8 cellular contexts compared by ENCODE assay signal in genomic region chrX:7147431-7147977, GRCh38. TPM values are rescaled to one million over a fixed set of nuclear protein-coding genes. Genes with fewer than 3 reads are reported as not detected.
DNase-seq lines count a peak whose midpoint lies in the region; ATAC-seq and TF ChIP-seq lines count a peak whose summit lies in the region.

TSS of gene STS (plus strand) at chrX:7147712. CDS start at chrX:7253200, 105,488 bp downstream.

- H3K9ac ChIP-seq in mucosa of rectum (ENCODE audit: low read depth in 1 of 2, low read length in 2 of 2) = peak within 1 kb of the TSS; percentile 72 to 85

- H3K36me3 ChIP-seq in GM06990 (ENCODE audit: control insufficient read depth, insufficient read depth, low read length) = peaks cover 1% of the 10 kb centered on the region; the same call in 1 of the 2 replicates
- H3K36me3 ChIP-seq in mucosa of rectum (ENCODE audit: control insufficient read depth in 2 of 2, insufficient read depth in 2 of 2, low read length in 2 of 2) = no peaks in the 10 kb centered on the region

- H3K27ac Mint-ChIP-seq in activated CD8-positive, alpha-beta T cell treated with anti-CD3 and anti-CD28 coated beads for 36 hours = peak within 1 kb of the TSS; percentile 86
- H3K27ac Mint-ChIP-seq in endothelial cell (ENCODE audit: unreplicated experiment) = no peak within 1 kb of the TSS

- peak within 1 kb of the TSS; percentile 90 to 95 for H3K27ac ChIP-seq in mucosa of rectum (ENCODE audit: low read depth in 2 of 2, low read length in 2 of 2)

- H3K27me3 Mint-ChIP-seq in activated CD8-positive, alpha-beta T cell treated with anti-CD3 and anti-CD28 coated beads for 36 hours = no peaks in the 10 kb centered on the region
- no peaks in the 10 kb centered on the region for H3K27me3 Mint-ChIP-seq in endothelial cell (ENCODE audit: unreplicated experiment)

- TF ChIP-seq CTCF in GM06990 (IDR thresholded peaks at IDR 0.05; ENCODE audit: insufficient read depth, low read length, poor library complexity, severe bottlenecking) (no peak), endothelial cell (IDR thresholded peaks at IDR 0.05; ENCODE audit: unreplicated experiment) (no peak), GM20000 (IDR thresholded peaks at IDR 0.05; ENCODE audit: extremely low read depth, missing control alignments) (no peak)
- no peak for TF ChIP-seq CTCF in activated CD8-positive, alpha-beta T cell treated with anti-CD3 and anti-CD28 coated beads for 36 hours (IDR thresholded peaks at IDR 0.05)

- peak; percentile 44 for ATAC-seq in GM21825 (IDR thresholded peaks at IDR 0.05; ENCODE audit: unreplicated experiment)
- ATAC-seq in activated CD8-positive, alpha-beta T cell treated with anti-CD3 and anti-CD28 coated beads for 36 hours = peak; percentile 37

- H3K27me3 ChIP-seq in GM06990 (replicated peaks; ENCODE audit: control insufficient read depth, insufficient read depth, low read length) (no peaks in the 10 kb centered on the region), mucosa of rectum (ENCODE audit: control insufficient read depth in 2 of 2, insufficient read depth in 2 of 2, low read length in 2 of 2) (no peaks in the 10 kb centered on the region)

- peaks cover 7 to 21% of the 10 kb centered on the region in 2 donors for H3K4me1 ChIP-seq in mucosa of rectum (ENCODE audit: control insufficient read depth in 2 of 2, insufficient read depth in 2 of 2, low read length in 2 of 2)

- H3K4me3 Mint-ChIP-seq in activated CD8-positive, alpha-beta T cell treated with anti-CD3 and anti-CD28 coated beads for 36 hours = peak within 1 kb of the TSS; percentile 80
- H3K4me3 Mint-ChIP-seq in endothelial cell (ENCODE audit: unreplicated experiment) = peak within 1 kb of the TSS; percentile 86

- DNase-seq in GM06990 (ENCODE audit: extremely low read depth, insufficient read length) = no peak
- DNase-seq in LHCN-M2 (ENCODE audit: low read depth) = no peak
- peak; percentile 30 for DNase-seq in activated CD8-positive, alpha-beta T cell treated with anti-CD3 and anti-CD28 coated beads for 36 hours
- peak; percentile 18 for DNase-seq in endothelial cell (ENCODE audit: low spot score)
- peak in 5 of 6 experiments; percentile 4 to 73 (median 58) for DNase-seq in stimulated activated naive CD4-positive, alpha-beta T cell (lab: John Stamatoyannopoulos, UW)
- no peak for DNase-seq in GM20000 (ENCODE audit: low spot score)

- peaks cover 20% of the 10 kb centered on the region for H3K4me1 Mint-ChIP-seq in activated CD8-positive, alpha-beta T cell treated with anti-CD3 and anti-CD28 coated beads for 36 hours (ENCODE audit: low read depth)
- peaks cover 19% of the 10 kb centered on the region for H3K4me1 Mint-ChIP-seq in endothelial cell (ENCODE audit: unreplicated experiment)

- CTCF ChIA-PET in activated CD8-positive, alpha-beta T cell treated with anti-CD3 and anti-CD28 coated beads for 36 hours (lab: Charles Lee) = no interaction called here

- H3K9me3 Mint-ChIP-seq in activated CD8-positive, alpha-beta T cell treated with anti-CD3 and anti-CD28 coated beads for 36 hours = no peaks in the 10 kb centered on the region
- H3K9me3 Mint-ChIP-seq in endothelial cell (ENCODE audit: unreplicated experiment) = no peaks in the 10 kb centered on the region

- intact Hi-C loops in activated CD8-positive, alpha-beta T cell treated with anti-CD3 and anti-CD28 coated beads for 36 hours (cut with micrococcal nuclease) = no loop called here

- H3K36me3 Mint-ChIP-seq in activated CD8-positive, alpha-beta T cell treated with anti-CD3 and anti-CD28 coated beads for 36 hours (ENCODE audit: low read depth) = no peaks in the 10 kb centered on the region
- H3K36me3 Mint-ChIP-seq in endothelial cell (ENCODE audit: low read depth, unreplicated experiment) = no peaks in the 10 kb centered on the region

- no peaks in the 10 kb centered on the region for H3K9me3 ChIP-seq in mucosa of rectum (ENCODE audit: control insufficient read depth in 2 of 2, low read length in 2 of 2)

- peak within 1 kb of the TSS; percentile 72 for H3K4me3 ChIP-seq in GM06990 (replicated peaks; ENCODE audit: low read depth, low read length)
- peak within 1 kb of the TSS; percentile 84 to 98 for H3K4me3 ChIP-seq in mucosa of rectum (ENCODE audit: low read length in 2 of 2)

- POLR2A ChIA-PET in activated CD8-positive, alpha-beta T cell treated with anti-CD3 and anti-CD28 coated beads for 36 hours (lab: Charles Lee) = no interaction called here

RNA-seq across cellular contexts. Expression of gene STS, which starts in this region (rescaled TPM):
- total RNA-seq in LHCN-M2 (2014; rRNA removed) (7.9 and 10.0 TPM in 2 replicates), endothelial cell (ENCODE audit: unreplicated experiment) (7.2 TPM)
- polyA plus RNA-seq in LHCN-M2 (2012) = 5.7 TPM
- total RNA-seq in activated CD8-positive, alpha-beta T cell treated with anti-CD3 and anti-CD28 coated beads for 36 hours = under 1 TPM; 0.50 to 0.72 TPM

Comparison
In these comparisons a context has a peak if more than half of its experiments do, and no peak if none do; other contexts are left out.
1. Peak in DNase-seq and ATAC-seq in activated CD8-positive, alpha-beta T cell treated with anti-CD3 and anti-CD28 coated beads for 36 hours; RNA of the gene not detected or under 1 TPM.
2. DNase-seq: peak in endothelial cell (single experiment) and stimulated activated naive CD4-positive, alpha-beta T cell (5 of 6); none in GM06990 (single experiment), LHCN-M2 (single experiment) and GM20000 (single experiment).